Comparison of ENCODE assay signal across 20 cellular contexts in genomic region chr2:185335879-185336278, GRCh38.
"Had no signal": no experiment of that assay in that cellular context is flagged by ENCODE, and none has a peak within 500 bp of the region (broad histone marks: within the 10 kb centered on the region; RNA-seq: fewer than 3 reads in every experiment).

No MANE protein-coding gene starts in this region.

- H3K36me3 Mint-ChIP-seq: naive thymus-derived CD8-positive, alpha-beta T cell; stimulated activated effector memory CD8-positive, alpha-beta T cell treated with anti-CD3 and anti-CD28 coated beads, Interleukin-12 subunit alpha, Interleukin-12 subunit beta, amount 100 ng/mL, for 72 hours had no signal

- H3K9me3 ChIP-seq: gastroesophageal sphincter, neutrophil, right lobe of liver, suprapubic skin, thyroid gland, uterus had no signal

- ATAC-seq: gastroesophageal sphincter; left lobe of liver; mucosa of descending colon; naive thymus-derived CD8-positive, alpha-beta T cell; psoas muscle; right lobe of liver; stimulated activated effector memory CD8-positive, alpha-beta T cell treated with anti-CD3 and anti-CD28 coated beads, Interleukin-12 subunit alpha, Interleukin-12 subunit beta, amount 100 ng/mL, for 72 hours; stimulated activated naive CD8-positive, alpha-beta T cell treated with anti-CD3 and anti-CD28 coated beads, Interleukin-15, Interleukin-2, amounts not matched to agents 100 U/mL and 50 U/mL, for 24 hours had no signal

- H3K36me3 ChIP-seq: esophagus muscularis mucosa, gastroesophageal sphincter, neutrophil, right lobe of liver, suprapubic skin, thyroid gland, upper lobe of left lung, uterus had no signal

- H3K4me1 ChIP-seq: esophagus muscularis mucosa, gastroesophageal sphincter, psoas muscle, right lobe of liver, suprapubic skin, thyroid gland, upper lobe of left lung, uterus had no signal

- H3K27me3 ChIP-seq: esophagus muscularis mucosa, gastroesophageal sphincter, neutrophil, right lobe of liver, suprapubic skin, thyroid gland, upper lobe of left lung, uterus had no signal

- H3K27ac ChIP-seq: esophagus muscularis mucosa, gastroesophageal sphincter, neutrophil, psoas muscle, right lobe of liver, suprapubic skin, thyroid gland, upper lobe of left lung, uterus had no signal

- H3K4me3 Mint-ChIP-seq: naive thymus-derived CD8-positive, alpha-beta T cell; stimulated activated effector memory CD8-positive, alpha-beta T cell treated with anti-CD3 and anti-CD28 coated beads, Interleukin-12 subunit alpha, Interleukin-12 subunit beta, amount 100 ng/mL, for 72 hours had no signal

- H3K4me3 ChIP-seq: esophagus muscularis mucosa, gastroesophageal sphincter, mucosa of descending colon, psoas muscle, right lobe of liver, suprapubic skin, thyroid gland, upper lobe of left lung, uterus had no signal

- H3K27ac Mint-ChIP-seq: naive thymus-derived CD8-positive, alpha-beta T cell; stimulated activated effector memory CD8-positive, alpha-beta T cell treated with anti-CD3 and anti-CD28 coated beads, Interleukin-12 subunit alpha, Interleukin-12 subunit beta, amount 100 ng/mL, for 72 hours had no signal

- DNase-seq: effector CD8-positive, alpha-beta T cell; glutamatergic neuron; islet precursor cell; mucosa of descending colon; naive thymus-derived CD8-positive, alpha-beta T cell; psoas muscle; retina; right lobe of liver; stimulated activated CD4-positive, alpha-beta T cell treated with anti-CD3 and anti-CD28 coated beads, Interleukin-4, amount 100 ng/mL, for 1 hour; stimulated activated CD8-positive, alpha-beta memory T cell treated with anti-CD3 and anti-CD28 coated beads, Interleukin-4, amount 100 ng/mL, for 48 hours; stimulated activated naive CD8-positive, alpha-beta T cell treated with anti-CD3 and anti-CD28 coated beads, Interleukin-15, Interleukin-2, amounts not matched to agents 100 U/mL and 50 U/mL, for 24 hours; thyroid gland; upper lobe of left lung; uterus had no signal

- H3K4me1 Mint-ChIP-seq: naive thymus-derived CD8-positive, alpha-beta T cell; stimulated activated effector memory CD8-positive, alpha-beta T cell treated with anti-CD3 and anti-CD28 coated beads, Interleukin-12 subunit alpha, Interleukin-12 subunit beta, amount 100 ng/mL, for 72 hours had no signal

- H3K27me3 Mint-ChIP-seq: naive thymus-derived CD8-positive, alpha-beta T cell had no signal
